In the genomic region with DNA sequence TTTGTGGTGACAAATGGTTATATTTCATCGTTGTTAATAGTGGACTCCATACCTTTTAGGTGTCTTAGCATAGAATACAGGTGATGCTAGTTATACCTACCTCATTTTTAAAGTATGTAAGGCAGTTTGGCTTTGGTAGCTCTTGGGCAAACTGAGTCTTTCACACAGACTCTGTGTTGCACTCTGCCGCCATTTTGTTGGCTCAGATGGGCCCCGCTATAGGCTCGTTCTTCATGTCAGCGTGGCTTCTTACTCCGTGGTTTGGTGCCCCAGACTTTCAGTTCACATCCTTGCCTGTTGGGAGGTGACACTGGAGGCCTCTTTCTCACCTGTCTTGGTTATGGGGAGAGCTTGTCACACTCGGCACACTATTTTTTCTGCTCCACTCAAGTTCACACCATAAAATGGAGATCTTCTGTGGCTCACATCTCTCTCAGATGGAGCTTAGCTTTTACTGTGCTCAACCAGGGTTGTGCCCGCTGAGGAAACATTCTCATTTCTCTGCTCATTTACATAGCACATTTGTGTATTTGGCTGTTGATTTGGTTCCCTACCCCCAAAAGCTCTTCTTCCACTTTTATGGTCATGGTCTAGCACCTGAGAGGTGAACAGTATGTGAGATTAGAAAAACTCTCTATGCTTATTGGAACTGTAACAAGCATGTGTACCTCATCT, we compare ENCODE assay signal across 1 cellular context.
TF ChIP-seq lines count a peak whose summit lies in the region.

No MANE protein-coding gene starts in this region.

TF ChIP-seq in K562, 482 proteins besides CTCF, POLR2A, EP300 and RAD21 (continued from another document):
- TF ChIP-seq, protein P1, sequence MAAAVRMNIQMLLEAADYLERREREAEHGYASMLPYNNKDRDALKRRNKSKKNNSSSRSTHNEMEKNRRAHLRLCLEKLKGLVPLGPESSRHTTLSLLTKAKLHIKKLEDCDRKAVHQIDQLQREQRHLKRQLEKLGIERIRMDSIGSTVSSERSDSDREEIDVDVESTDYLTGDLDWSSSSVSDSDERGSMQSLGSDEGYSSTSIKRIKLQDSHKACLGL (CRISPR knock-in tag; IDR thresholded peaks at IDR 0.05; ENCODE audit: borderline replicate concordance, poor library complexity, severe bottlenecking), result no peak
- TF ChIP-seq YY1 (IDR thresholded peaks at IDR 0.05; ENCODE audit: borderline replicate concordance in 1 of 3, control insufficient read depth in 1 of 3, extremely low read depth in 1 of 3, insufficient read depth in 3 of 3, insufficient read length in 1 of 3, insufficient replicate concordance in 2 of 3, low read depth in 1 of 3, low read length in 2 of 3) (peak in 2 of 3 experiments; percentile 55 to 80), TBP (optimal IDR thresholded peaks at IDR 0.05; ENCODE audit: low read depth, low read length) (peak; percentile 27)
